In the genomic region with DNA sequence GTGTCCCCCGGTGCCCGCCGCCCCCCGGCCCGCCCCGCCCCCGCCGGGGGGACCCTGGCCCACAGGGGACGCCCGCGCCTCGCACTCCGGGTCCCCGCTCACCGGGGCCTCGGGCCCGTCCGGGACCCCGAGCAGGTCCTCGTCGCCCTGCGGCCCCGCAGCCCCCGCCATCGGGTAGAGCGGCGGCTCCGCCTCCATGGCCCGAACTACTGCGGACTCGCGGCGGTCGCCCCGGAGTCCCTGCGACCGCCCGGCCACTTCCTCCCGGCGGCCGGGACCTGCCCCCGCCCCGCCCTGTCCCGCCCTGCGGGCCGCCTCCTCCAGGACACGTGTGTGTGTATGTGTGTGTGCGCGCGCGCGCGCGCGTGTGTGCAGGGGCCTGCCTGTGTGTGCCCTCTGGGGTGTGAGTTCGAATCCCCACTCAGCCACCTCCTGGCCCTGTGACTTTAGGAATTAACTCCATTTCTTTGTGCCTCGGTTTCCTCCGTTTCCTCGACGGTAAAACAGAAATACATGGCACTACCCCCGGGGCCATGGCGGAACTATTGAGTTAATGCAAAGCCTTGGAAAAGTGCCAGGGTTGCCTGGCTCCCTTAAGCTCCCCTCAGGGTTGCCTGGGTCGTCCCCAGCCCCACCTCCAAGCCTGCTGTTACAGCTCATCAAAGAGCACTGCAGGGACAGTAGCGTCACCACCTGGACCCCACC, we compare ENCODE assay signal across 8 cellular contexts. TPM values are rescaled to one million over a fixed set of nuclear protein-coding genes. Genes with fewer than 3 reads are reported as not detected.
DNase-seq lines count a peak whose midpoint lies in the region; ATAC-seq, FAIRE-seq and TF ChIP-seq lines count a peak whose summit lies in the region.

A gene with protein sequence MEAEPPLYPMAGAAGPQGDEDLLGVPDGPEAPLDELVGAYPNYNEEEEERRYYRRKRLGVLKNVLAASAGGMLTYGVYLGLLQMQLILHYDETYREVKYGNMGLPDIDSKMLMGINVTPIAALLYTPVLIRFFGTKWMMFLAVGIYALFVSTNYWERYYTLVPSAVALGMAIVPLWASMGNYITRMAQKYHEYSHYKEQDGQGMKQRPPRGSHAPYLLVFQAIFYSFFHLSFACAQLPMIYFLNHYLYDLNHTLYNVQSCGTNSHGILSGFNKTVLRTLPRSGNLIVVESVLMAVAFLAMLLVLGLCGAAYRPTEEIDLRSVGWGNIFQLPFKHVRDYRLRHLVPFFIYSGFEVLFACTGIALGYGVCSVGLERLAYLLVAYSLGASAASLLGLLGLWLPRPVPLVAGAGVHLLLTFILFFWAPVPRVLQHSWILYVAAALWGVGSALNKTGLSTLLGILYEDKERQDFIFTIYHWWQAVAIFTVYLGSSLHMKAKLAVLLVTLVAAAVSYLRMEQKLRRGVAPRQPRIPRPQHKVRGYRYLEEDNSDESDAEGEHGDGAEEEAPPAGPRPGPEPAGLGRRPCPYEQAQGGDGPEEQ (minus strand): TSS at position 252 of the 705 bp plus-strand sequence. CDS start 54 bp downstream, at position 198.

- H3K4me3 ChIP-seq in AG10803 (ENCODE audit: low read length) (peak within 1 kb of the TSS; percentile 66), thoracic aorta (peak within 1 kb of the TSS; percentile 90)

- H3K27me3 ChIP-seq in thoracic aorta (replicated peaks; ENCODE audit: insufficient read depth): no peaks in the 10 kb centered on the region

- no peaks in the 10 kb centered on the region for H3K36me3 ChIP-seq in thoracic aorta

- no peak for TF ChIP-seq CTCF in AG10803 (conservative IDR thresholded peaks at IDR 0.05; ENCODE audit: low read length)
- TF ChIP-seq CTCF in omental fat pad (IDR thresholded peaks at IDR 0.05): no peak
- TF ChIP-seq CTCF in thoracic aorta (IDR thresholded peaks at IDR 0.05): no peak

- peak; percentile 65 for ATAC-seq in GM19035 (IDR thresholded peaks at IDR 0.05; ENCODE audit: unreplicated experiment)
- ATAC-seq in omental fat pad (ENCODE audit: low FRiP score): peak; percentile 74
- peak; percentile 76 for ATAC-seq in thoracic aorta (ENCODE audit: insufficient number of reproducible peaks, low FRiP score, low read depth)

- H3K9me3 ChIP-seq in thoracic aorta: no peaks in the 10 kb centered on the region

- H3K27ac ChIP-seq in thoracic aorta: peak within 1 kb of the TSS in 1 of 2 donors; percentile 44

- H3K4me1 ChIP-seq in thoracic aorta (ENCODE audit: control insufficient read depth in 1 of 2, low read depth in 2 of 2): peaks cover 0 to 7% of the 10 kb centered on the region in 2 donors

- FAIRE-seq in frontal cortex (lab: Jason Lieb, UNC): no peak

- peak; percentile 86 for DNase-seq in AG10803 (ENCODE audit: low read depth)
- peak; percentile 83 for DNase-seq in HK-2 (ENCODE audit: unreplicated experiment)
- DNase-seq in SHP77 treated with DMSO at 0.1 percent for 48 hours (lab: John Stamatoyannopoulos, UW): peak; percentile 20
- peak; percentile 92 for DNase-seq in activated effector memory CD4-positive, alpha-beta T cell treated with anti-CD3 and anti-CD28 coated beads, Interleukin-2, amount 50 U/mL, for 16 hours
- DNase-seq in frontal cortex (ENCODE audit: low spot score in 2 of 2): peak; percentile 76 to 82
- peak; percentile 55 for DNase-seq in omental fat pad (ENCODE audit: low spot score)
- DNase-seq in thoracic aorta (ENCODE audit: low spot score): peak; percentile 69

RNA-seq across cellular contexts. Expression of the gene that starts here (rescaled TPM):
- total RNA-seq in frontal cortex (2.9 TPM), omental fat pad (10 to 100 TPM; 33.5 to 63.8 (median 51.4) TPM), thoracic aorta (10 to 100 TPM; 39.6 to 72.4 TPM)

Comparison
In these comparisons a context has a peak if more than half of its experiments do, and no peak if none do; other contexts are left out.
1. DNase-seq: peak in every context shown above with its lines; median percentile 92 in activated effector memory CD4-positive, alpha-beta T cell treated with anti-CD3 and anti-CD28 coated beads, Interleukin-2, amount 50 U/mL, for 16 hours; 86 in AG10803; 83 in HK-2; 79 in frontal cortex; 69 in thoracic aorta; 55 in omental fat pad; 20 in SHP77 treated with DMSO at 0.1 percent for 48 hours.